Comparison of ENCODE assay signal across 24 cellular contexts in the genomic region with DNA sequence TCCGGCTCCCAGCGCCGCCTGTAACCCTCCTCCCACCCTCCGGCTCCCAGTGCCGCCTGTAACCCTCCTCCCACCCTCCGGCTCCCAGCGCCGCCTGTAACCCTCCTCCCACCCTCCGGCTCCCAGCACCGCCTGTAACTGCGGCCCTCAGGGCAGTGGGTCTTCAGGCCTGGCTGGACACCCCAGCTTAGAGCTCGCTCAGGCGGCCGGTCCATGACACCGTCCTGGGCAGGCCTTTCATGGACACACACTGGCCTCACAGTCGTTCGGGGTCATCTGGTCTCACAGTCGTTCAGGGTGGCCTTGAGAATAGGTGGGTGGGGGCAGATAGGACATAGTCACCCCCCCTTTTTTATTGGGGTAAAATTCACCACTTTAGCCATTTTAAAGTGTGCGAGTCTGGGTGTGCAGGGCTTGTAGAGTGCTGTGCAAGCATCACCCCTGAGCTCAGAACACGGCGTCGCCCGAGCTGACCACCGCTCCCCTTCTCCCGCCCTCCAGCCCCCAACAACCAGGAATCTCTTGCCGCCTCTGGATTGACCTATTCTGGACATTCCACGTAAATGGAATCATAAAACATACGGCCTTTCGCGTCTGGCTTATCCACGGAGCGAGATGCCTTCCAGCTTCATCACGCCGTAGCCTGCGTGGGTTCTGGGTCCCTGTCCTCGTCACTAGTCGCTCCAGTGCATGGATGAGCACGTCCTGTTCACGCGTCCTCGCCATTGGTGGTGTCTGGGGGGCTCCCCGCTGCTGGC. TPM values are rescaled to one million over a fixed set of nuclear protein-coding genes. Genes with fewer than 3 reads are reported as not detected.
"Had no signal": no experiment of that assay in that cellular context is flagged by ENCODE, and none has a peak within 500 bp of the region (broad histone marks: within the 10 kb centered on the region; RNA-seq: fewer than 3 reads in every experiment).

No MANE protein-coding gene starts in this region.

- H3K36me3 ChIP-seq: left lung, neural progenitor cell, sigmoid colon, thoracic aorta, tibial nerve, vagina had no signal

- H3K4me1 ChIP-seq: foreskin keratinocyte, left lung, psoas muscle, sigmoid colon, tibial nerve, vagina had no signal

- DNase-seq: cerebellar nuclear complex; effector CD4-positive, alpha-beta T cell; foreskin keratinocyte; glutamatergic neuron; immature natural killer cell; islet precursor cell; naive B cell; sigmoid colon; stimulated activated CD4-positive, alpha-beta T cell treated with anti-CD3 and anti-CD28 coated beads, Interleukin-15, amount 100 ng/mL, for 24 hours; stimulated activated CD4-positive, alpha-beta T cell treated with anti-CD3 and anti-CD28 coated beads, Interleukin-2, amount 100 ng/mL, for 48 hours; stimulated activated naive B cell treated with anti-CD40 and anti-IgM and Interleukin-4, amounts not matched to agents 10 μg/mL and 1 μg/mL and 100 μg/mL, for 72 hours had no signal

- H3K9ac ChIP-seq: neural progenitor cell had no signal

- H3K36me3 Mint-ChIP-seq: immature natural killer cell; memory B cell; naive B cell; natural killer cell treated with Interleukin-12 subunit alpha and Interleukin-12 subunit beta and Interleukin-15 and Interleukin-18, amount 100 ng/mL, for 72 hours; neural progenitor cell; stimulated activated naive B cell treated with anti-CD40 and anti-IgM and Interleukin-4, amounts not matched to agents 10 μg/mL and 1 μg/mL and 100 μg/mL, for 72 hours had no signal

- H3K4me3 ChIP-seq: left lung, lung, neural progenitor cell, psoas muscle, skin epidermis, thoracic aorta, vagina had no signal

- H3K4me1 Mint-ChIP-seq: immature natural killer cell; memory B cell; naive B cell; stimulated activated naive B cell treated with anti-CD40 and anti-IgM and Interleukin-4, amounts not matched to agents 10 μg/mL and 1 μg/mL and 100 μg/mL, for 72 hours had no signal

- H3K27ac Mint-ChIP-seq: immature natural killer cell; memory B cell; natural killer cell treated with Interleukin-12 subunit alpha and Interleukin-12 subunit beta and Interleukin-15 and Interleukin-18, amount 100 ng/mL, for 72 hours; neural progenitor cell; stimulated activated naive B cell treated with anti-CD40 and anti-IgM and Interleukin-4, amounts not matched to agents 10 μg/mL and 1 μg/mL and 100 μg/mL, for 72 hours; stimulated activated naive CD8-positive, alpha-beta T cell treated with anti-CD3 and anti-CD28 coated beads, Interleukin-15, Interleukin-2, amounts not matched to agents 100 ng/mL and 50 ng/mL, for 24 hours had no signal

- H3K27me3 Mint-ChIP-seq: stimulated activated naive CD8-positive, alpha-beta T cell treated with anti-CD3 and anti-CD28 coated beads, Interleukin-15, Interleukin-2, amounts not matched to agents 100 ng/mL and 50 ng/mL, for 24 hours had no signal

- ATAC-seq: esophagus mucosa; foreskin keratinocyte; left lung; natural killer cell treated with Interleukin-12 subunit alpha and Interleukin-12 subunit beta and Interleukin-15 and Interleukin-18, amount 100 ng/mL, for 72 hours; psoas muscle; stimulated activated naive B cell treated with anti-CD40 and anti-IgM and Interleukin-4, amounts not matched to agents 10 μg/mL and 1 μg/mL and 100 μg/mL, for 72 hours had no signal

- H3K9me3 Mint-ChIP-seq: immature natural killer cell; memory B cell; naive B cell; natural killer cell treated with Interleukin-12 subunit alpha and Interleukin-12 subunit beta and Interleukin-15 and Interleukin-18, amount 100 ng/mL, for 72 hours; neural progenitor cell; stimulated activated naive B cell treated with anti-CD40 and anti-IgM and Interleukin-4, amounts not matched to agents 10 μg/mL and 1 μg/mL and 100 μg/mL, for 72 hours; stimulated activated naive CD8-positive, alpha-beta T cell treated with anti-CD3 and anti-CD28 coated beads, Interleukin-15, Interleukin-2, amounts not matched to agents 100 ng/mL and 50 ng/mL, for 24 hours had no signal

- H3K4me2 ChIP-seq: neural progenitor cell had no signal

- H3K4me3 Mint-ChIP-seq: immature natural killer cell; memory B cell; naive B cell; natural killer cell treated with Interleukin-12 subunit alpha and Interleukin-12 subunit beta and Interleukin-15 and Interleukin-18, amount 100 ng/mL, for 72 hours; neural progenitor cell; stimulated activated naive B cell treated with anti-CD40 and anti-IgM and Interleukin-4, amounts not matched to agents 10 μg/mL and 1 μg/mL and 100 μg/mL, for 72 hours; stimulated activated naive CD8-positive, alpha-beta T cell treated with anti-CD3 and anti-CD28 coated beads, Interleukin-15, Interleukin-2, amounts not matched to agents 100 ng/mL and 50 ng/mL, for 24 hours had no signal

- H3K27ac ChIP-seq: foreskin keratinocyte, left lung, neural progenitor cell, psoas muscle, sigmoid colon, skin epidermis, thoracic aorta, tibial nerve, vagina had no signal

- H2AFZ ChIP-seq: neural progenitor cell had no signal

- H3K9me3 ChIP-seq: left lung, psoas muscle, sigmoid colon, thoracic aorta, tibial nerve, vagina had no signal

- H3K27me3 ChIP-seq: dorsolateral prefrontal cortex, vagina had no signal

RNA-seq across cellular contexts. Expression of gene CFAP46, which starts 41.1 kb away (rescaled TPM):
- total RNA-seq: thoracic aorta, vagina had no signal
